ENCODE assay signal across 1 cellular context in genomic region chr4:163913571-163913970, GRCh38.
TF ChIP-seq lines count a peak whose summit lies in the region.

No MANE protein-coding gene starts in this region.

TF ChIP-seq in GM23338, 12 proteins besides CTCF, POLR2A, EP300 and RAD21 (continued from another document):
- TF ChIP-seq ZNF462 (CRISPR knock-in tag; IDR thresholded peaks at IDR 0.05): no peak
TF ChIP-seq in GM23338: peak in this region for 0.
